8 cellular contexts compared by ENCODE assay signal in the genomic region with DNA sequence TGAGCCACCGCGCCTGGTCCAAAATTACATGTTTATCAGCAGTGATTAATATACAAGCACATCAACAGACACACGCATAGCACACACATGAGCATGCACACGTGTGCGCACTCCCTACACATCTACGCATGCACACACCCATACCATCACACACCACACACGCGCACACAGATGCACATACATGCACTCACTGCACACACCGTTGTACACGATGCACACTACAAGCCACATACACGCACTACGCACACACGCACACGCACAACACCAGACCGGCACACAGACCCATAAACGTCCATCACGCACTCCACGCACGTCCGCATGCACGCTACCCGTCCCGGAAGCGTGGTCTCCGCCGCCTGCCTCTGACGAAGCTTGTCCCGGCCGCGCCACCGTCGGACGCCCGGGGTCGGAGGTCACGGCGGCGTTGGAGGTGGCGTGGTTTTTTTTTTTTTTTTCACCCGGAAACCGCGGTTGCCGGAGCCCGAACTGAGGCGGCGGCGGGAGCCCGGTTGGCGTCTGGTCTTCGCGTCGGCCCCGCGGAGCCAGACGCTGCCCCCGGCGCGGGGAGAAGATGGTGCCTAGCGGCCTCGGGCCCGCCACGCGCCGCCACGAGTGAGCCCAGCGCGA. TPM values are rescaled to one million over a fixed set of nuclear protein-coding genes. Genes with fewer than 3 reads are reported as not detected.
DNase-seq lines count a peak whose midpoint lies in the region; ATAC-seq and TF ChIP-seq lines count a peak whose summit lies in the region.

A gene with protein sequence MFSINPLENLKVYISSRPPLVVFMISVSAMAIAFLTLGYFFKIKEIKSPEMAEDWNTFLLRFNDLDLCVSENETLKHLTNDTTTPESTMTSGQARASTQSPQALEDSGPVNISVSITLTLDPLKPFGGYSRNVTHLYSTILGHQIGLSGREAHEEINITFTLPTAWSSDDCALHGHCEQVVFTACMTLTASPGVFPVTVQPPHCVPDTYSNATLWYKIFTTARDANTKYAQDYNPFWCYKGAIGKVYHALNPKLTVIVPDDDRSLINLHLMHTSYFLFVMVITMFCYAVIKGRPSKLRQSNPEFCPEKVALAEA (plus strand): TSS at position 457 of the 627 bp plus-strand sequence. CDS start 20,641 bp downstream, outside the sequence.

- no peak for TF ChIP-seq CTCF in PC-9 (conservative IDR thresholded peaks at IDR 0.05)

- CTCF ChIA-PET in PC-9 (lab: Charles Lee): interaction anchor here (0.7 kb wide), 1 partner anchor 1000 kb away, joined by 4 read pairs; no protein-coding TSS in a partner anchor

- peak within 1 kb of the TSS; percentile 100 for H2AFZ ChIP-seq in PC-9

- peak within 1 kb of the TSS; percentile 78 for H3K9ac ChIP-seq in mucosa of stomach (ENCODE audit: low read length)

- DNase-seq in DMS114 treated with DMSO at 0.1 percent for 48 hours (lab: John Stamatoyannopoulos, UW; ENCODE audit: unreplicated experiment) (peak; percentile 62), PC-9 (peak; percentile 62 to 90), erythroblast (lab: John Stamatoyannopoulos, UW) (peak; percentile 92 to 93)
- DNase-seq in activated T-cell treated with anti-CD3 and anti-CD28 coated beads, Interleukin-2, amount 50 U/mL, for 4 hours: peak; percentile 87
- peak; percentile 92 for DNase-seq in stimulated activated CD8-positive, alpha-beta memory T cell treated with anti-CD3 and anti-CD28 coated beads, Interleukin-4, amount 100 ng/mL, for 48 hours

- H3K79me2 ChIP-seq in PC-9 (ENCODE audit: low read depth): peaks cover 59% of the 10 kb centered on the region

- H3F3A ChIP-seq in PC-9 (ENCODE audit: insufficient read depth, low read depth): no peaks in the 10 kb centered on the region; the same call in 1 of the 2 replicates

- peak within 1 kb of the TSS; percentile 94 to 99 (median 98) for H3K4me3 Mint-ChIP-seq in IgD-negative memory B cell
- peak within 1 kb of the TSS; percentile 97 for H3K4me3 Mint-ChIP-seq in activated T-cell treated with anti-CD3 and anti-CD28 coated beads, Interleukin-2, amount 50 U/mL, for 4 hours

- H3K4me3 ChIP-seq in PC-9: peak within 1 kb of the TSS; percentile 82
- peak within 1 kb of the TSS; percentile 53 for H3K4me3 ChIP-seq in mucosa of stomach (ENCODE audit: low read length)

- peak within 1 kb of the TSS; percentile 96 for H3K4me2 ChIP-seq in PC-9

- H3K27me3 Mint-ChIP-seq in IgD-negative memory B cell: no peaks in the 10 kb centered on the region
- H3K27me3 Mint-ChIP-seq in activated T-cell treated with anti-CD3 and anti-CD28 coated beads, Interleukin-2, amount 50 U/mL, for 4 hours (ENCODE audit: low read depth): no peaks in the 10 kb centered on the region

- peak within 1 kb of the TSS; percentile 96 to 98 (median 97) for H3K27ac Mint-ChIP-seq in IgD-negative memory B cell

- TF ChIP-seq POLR2A in erythroblast (IDR thresholded peaks at IDR 0.05; ENCODE audit: low read length): peak; percentile 69

- peak within 1 kb of the TSS; percentile 44; the same call in 1 of the 2 replicates for H3K27ac ChIP-seq in PC-9

- POLR2A ChIA-PET in PC-9 (lab: Charles Lee; ENCODE audit: unreplicated experiment): interaction anchor here (0.6 kb wide), 3 partner anchors 9 to 806 kb away, joined by 5 to 7 read pairs (median 5); a partner anchor contains a TSS

- H3K4me1 Mint-ChIP-seq in IgD-negative memory B cell: peaks cover 8 to 32% (median 9%) of the 10 kb centered on the region in 3 donors
- H3K4me1 Mint-ChIP-seq in activated T-cell treated with anti-CD3 and anti-CD28 coated beads, Interleukin-2, amount 50 U/mL, for 4 hours (ENCODE audit: low read depth): peaks cover 33% of the 10 kb centered on the region

- no TSS peak for BruUV-seq in PC-9 (replicated peaks; lab: Mats Ljungman, UMichigan)

- intact Hi-C loops in PC-9 (cut with micrococcal nuclease; ENCODE audit: unreplicated experiment): loop anchor here (10.0 kb wide), 1 partner anchor 74 kb away; a partner anchor contains a TSS

- H3K9me3 ChIP-seq in PC-9 (ENCODE audit: insufficient read depth, low read depth) (no peaks in the 10 kb centered on the region), mucosa of stomach (ENCODE audit: control insufficient read depth, low read length) (no peaks in the 10 kb centered on the region)

- no peaks in the 10 kb centered on the region for H3K9me2 ChIP-seq in PC-9 (ENCODE audit: insufficient read depth)

- H4K20me1 ChIP-seq in PC-9 (ENCODE audit: insufficient read depth): peaks cover 21% of the 10 kb centered on the region

- ATAC-seq in GM21528 (IDR thresholded peaks at IDR 0.05; ENCODE audit: low FRiP score, unreplicated experiment): peak; percentile 80
- peak; percentile 91 for ATAC-seq in activated T-cell treated with anti-CD3 and anti-CD28 coated beads, Interleukin-2, amount 50 U/mL, for 4 hours

- peaks cover 0 to 3% (median 1%) of the 10 kb centered on the region in 3 donors for H3K9me3 Mint-ChIP-seq in IgD-negative memory B cell
- H3K9me3 Mint-ChIP-seq in activated T-cell treated with anti-CD3 and anti-CD28 coated beads, Interleukin-2, amount 50 U/mL, for 4 hours: no peaks in the 10 kb centered on the region

- H3K4me1 ChIP-seq in PC-9 (replicated peaks; ENCODE audit: insufficient read depth): peaks cover 17% of the 10 kb centered on the region
- peaks cover 9% of the 10 kb centered on the region for H3K4me1 ChIP-seq in mucosa of stomach (ENCODE audit: control insufficient read depth, insufficient read depth, low read length)

- H3K36me3 Mint-ChIP-seq in IgD-negative memory B cell: peaks cover 2% of the 10 kb centered on the region
- H3K36me3 Mint-ChIP-seq in activated T-cell treated with anti-CD3 and anti-CD28 coated beads, Interleukin-2, amount 50 U/mL, for 4 hours (ENCODE audit: insufficient read depth): peaks cover 5% of the 10 kb centered on the region

- H3K27me3 ChIP-seq in PC-9 (ENCODE audit: insufficient read depth, low read depth) (no peaks in the 10 kb centered on the region), mucosa of stomach (ENCODE audit: control insufficient read depth, insufficient read depth, low read length) (no peaks in the 10 kb centered on the region)

- H3K36me3 ChIP-seq in PC-9 (ENCODE audit: low read depth) (peaks cover 5% of the 10 kb centered on the region; the same call in 1 of the 2 replicates), mucosa of stomach (ENCODE audit: control insufficient read depth, insufficient read depth, low read length) (no peaks in the 10 kb centered on the region)

RNA-seq across cellular contexts. Expression of the gene that starts here (rescaled TPM):
- polyA plus RNA-seq in IgD-negative memory B cell: 121 TPM
- total RNA-seq in PC-9 (2021): 83.6 and 84.3 TPM in 2 replicates
- 10 to 100 TPM; 89.7 to 91.8 (median 91.8) TPM for total RNA-seq in activated T-cell treated with anti-CD3 and anti-CD28 coated beads, Interleukin-2, amount 50 U/mL, for 4 hours

Comparison
In these comparisons a context has a peak if more than half of its experiments do, and no peak if none do; other contexts are left out.
1. Peak in every context shown above with its lines: DNase-seq, ATAC-seq, H3K4me3 ChIP-seq and H3K27ac ChIP-seq.